In genomic region chr10:72260588-72261322, GRCh38 we compare ENCODE assay signal across 8 cellular contexts. TPM values are rescaled to one million over a fixed set of nuclear protein-coding genes. Genes with fewer than 3 reads are reported as not detected.
A peak's percentile ranks its signal among the peaks of the same experiment; 100 is the strongest.
DNase-seq lines count a peak whose midpoint lies in the region; ATAC-seq lines count a peak whose summit lies in the region.

No MANE protein-coding gene starts in this region.

- ATAC-seq in GM18517 (IDR thresholded peaks at IDR 0.05; ENCODE audit: unreplicated experiment) = peak; percentile 40
- ATAC-seq in HG02884 (IDR thresholded peaks at IDR 0.05; ENCODE audit: unreplicated experiment) = peak; percentile 41
- peak; percentile 60 for ATAC-seq in activated CD4-positive, CD25-positive, alpha-beta regulatory T cell treated with anti-CD3 and anti-CD28 coated beads, Interleukin-2, amount 50 U/mL, for 24 hours

- DNase-seq in NCI-H1930 (lab: John Stamatoyannopoulos, UW) (peak; percentile 28 to 65), cerebellum (ENCODE audit: low spot score) (peak; percentile 89), kidney glomerular epithelial cell (lab: John Stamatoyannopoulos, UW) (peak; percentile 45), NCI-H446 (lab: John Stamatoyannopoulos, UW) (no peak)
- DNase-seq in stimulated activated CD4-positive, alpha-beta T cell treated with anti-CD3 and anti-CD28 coated beads, Interleukin-1b, Interleukin-23, amount 100 ng/mL, for 24 hours (ENCODE audit: low read depth in 4 of 4, low spot score in 1 of 4) = peak in 3 of 4 experiments; percentile 71 to 91 (median 72)

RNA-seq across cellular contexts. Expression of gene DDIT4, which starts 13.0 kb away (rescaled TPM):
- 60.5 TPM for total RNA-seq in cerebellum

RNA-seq across cellular contexts. Expression of gene ASCC1, which starts 44.7 kb away (rescaled TPM):
- 35.2 TPM for total RNA-seq in cerebellum

RNA-seq across cellular contexts. Expression of gene ANAPC16, which starts 44.9 kb away (rescaled TPM):
- 37.3 TPM for total RNA-seq in cerebellum

Comparison
In these comparisons a context has a peak if more than half of its experiments do, and no peak if none do; other contexts are left out.
1. DNase-seq: peak in NCI-H1930 (2 of 2), cerebellum (single experiment), kidney glomerular epithelial cell (single experiment) and stimulated activated CD4-positive, alpha-beta T cell treated with anti-CD3 and anti-CD28 coated beads, Interleukin-1b, Interleukin-23, amount 100 ng/mL, for 24 hours (3 of 4); none in NCI-H446 (0 of 2).
2. Peak in every context shown above with its lines, with median percentiles within 50 percentile points of each other: ATAC-seq.